10 cellular contexts compared by ENCODE assay signal in the genomic region with DNA sequence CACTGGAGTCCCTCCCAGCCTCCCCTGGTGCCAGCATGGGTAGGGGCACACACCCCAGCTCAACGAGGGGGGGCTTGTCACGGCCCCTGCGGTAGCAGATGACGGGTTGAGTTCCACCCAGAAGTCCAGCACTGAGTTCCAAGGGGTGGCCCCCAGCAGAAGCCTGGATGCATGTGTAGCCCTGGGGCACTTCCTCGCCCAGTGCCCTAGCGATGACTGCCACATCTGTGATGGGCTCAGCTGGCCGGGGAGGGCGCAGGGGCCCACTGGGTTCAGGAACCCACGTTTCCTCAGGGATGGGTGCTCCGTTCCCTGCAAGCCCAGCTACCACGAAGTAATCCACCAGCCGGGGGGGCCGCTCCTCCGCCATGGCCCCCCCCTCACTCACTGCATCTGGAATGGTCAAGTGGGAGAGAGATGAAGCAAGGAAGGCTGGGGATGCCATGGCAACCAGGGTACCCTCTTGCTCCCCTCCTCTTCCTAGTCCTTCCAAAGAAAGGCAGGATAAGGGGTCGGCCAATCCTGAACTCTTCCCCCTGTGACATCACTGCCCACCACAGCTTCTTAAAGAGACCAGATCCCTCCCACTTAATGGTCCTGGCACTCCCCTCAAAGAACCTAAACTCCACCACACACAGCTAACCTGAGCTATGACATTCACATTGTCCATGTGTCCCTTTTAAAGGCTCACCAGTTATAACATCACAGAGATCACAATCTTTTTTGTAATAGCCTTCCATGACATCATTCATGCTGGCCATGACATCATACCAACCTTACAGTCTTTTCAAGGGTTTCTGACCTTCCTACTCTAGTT. TPM values are rescaled to one million over a fixed set of nuclear protein-coding genes. Genes with fewer than 3 reads are reported as not detected.
A peak's percentile ranks its signal among the peaks of the same experiment; 100 is the strongest.
DNase-seq lines count a peak whose midpoint lies in the region; ATAC-seq, FAIRE-seq and TF ChIP-seq lines count a peak whose summit lies in the region.
"Had no signal": no experiment of that assay in that cellular context is flagged by ENCODE, and none has a peak within 500 bp of the region (broad histone marks: within the 10 kb centered on the region; RNA-seq: fewer than 3 reads in every experiment).

No MANE protein-coding gene starts in this region.

- H3K14ac ChIP-seq in H1 (ENCODE audit: insufficient read length) = no peak overlapping the region

- H3K27ac Mint-ChIP-seq in progenitor cell of endocrine pancreas = peak overlapping the region; percentile 3

- 89% methylated on average over 15 of the region's 15 CpGs; no CpG with 5 or more reads in 1 of the 2 experiments for WGBS in H1 (ENCODE audit: extremely low coverage in 1 of 2, insufficient coverage in 1 of 2, insufficient read length in 1 of 2, insufficient replicate concordance in 2 of 2, low coverage in 1 of 2, low lambda C conversion rate in 2 of 2, missing lambda C conversion rate in 1 of 2), 2 experiments

- no peaks in the 10 kb centered on the region for H3K79me1 ChIP-seq in H1 (ENCODE audit: low read depth, low read length)

- POLR2A ChIA-PET in OCI-LY7 (lab: Charles Lee) (interaction anchor here (0.5 to 4.2 kb wide), 11 partner anchors 9 to 224 kb away, joined by 3 to 32 read pairs (median 3); a partner anchor contains a TSS), H1 (lab: Charles Lee; ENCODE audit: partially characterized antibody) (interaction anchor here (1.1 to 11.4 kb wide), 12 partner anchors 10 to 147 kb away, joined by 3 to 75 read pairs (median 35); a partner anchor contains a TSS)

- no peak for TF ChIP-seq EP300 in H1 (IDR thresholded peaks at IDR 0.05; ENCODE audit: borderline replicate concordance in 1 of 2, low read depth in 2 of 2, low read length in 2 of 2)

- TF ChIP-seq RAD21 in H1 (IDR thresholded peaks at IDR 0.05 in 1 of 2, conservative IDR thresholded peaks at IDR 0.05 in 1 of 2; ENCODE audit: low read depth in 2 of 2, low read length in 2 of 2) = no peak

- no peak overlapping the region for H3K23ac ChIP-seq in H1 (ENCODE audit: insufficient read length)

- no peak overlapping the region for H4K5ac ChIP-seq in H1 (ENCODE audit: insufficient read length, low read depth, low read length)

- H2BK12ac ChIP-seq in H1 (ENCODE audit: low read depth, low read length) = no peak overlapping the region

- H3K36me3 Mint-ChIP-seq in progenitor cell of endocrine pancreas (ENCODE audit: insufficient read depth) = peaks cover 6% of the 10 kb centered on the region

- H3K23me2 ChIP-seq in H1 (ENCODE audit: low read depth, low read length) = peaks cover 6% of the 10 kb centered on the region; the same call in 1 of the 2 replicates

- CTCF ChIA-PET in OCI-LY7 (lab: Charles Lee; ENCODE audit: unreplicated experiment) = interaction anchor here (0.5 to 1.3 kb wide), 3 partner anchors 19 to 134 kb away, joined by 3 to 4 read pairs (median 4); a partner anchor contains a TSS
- CTCF ChIA-PET in H1 (lab: Charles Lee; ENCODE audit: partially characterized antibody) = interaction anchor here (0.6 to 4.2 kb wide), 18 partner anchors 10 to 433 kb away, joined by 3 to 31 read pairs (median 4); a partner anchor contains a TSS

- H2BK120ac ChIP-seq in H1 (replicated peaks; ENCODE audit: low read depth, low read length) = no peak overlapping the region

- H3K27me3 ChIP-seq in H1 (replicated peaks in 1 of 4; ENCODE audit: control insufficient read depth in 3 of 4, extremely low read depth in 1 of 4, insufficient read depth in 3 of 4, low read length in 3 of 4) = no peaks in the 10 kb centered on the region

- BruUV-seq in OCI-LY7 (replicated peaks; lab: Mats Ljungman, UMichigan) = no TSS peak

- H4K20me1 ChIP-seq in OCI-LY7 (ENCODE audit: insufficient read depth, low read length) (no peaks in the 10 kb centered on the region), H1 (replicated peaks in 1 of 2; ENCODE audit: control insufficient read depth in 1 of 2, insufficient read depth in 2 of 2, low read length in 2 of 2) (peaks cover 3% of the 10 kb centered on the region in 2 experiments)

- FAIRE-seq in H1 (lab: Jason Lieb, UNC) = no peak
- FAIRE-seq: endometrium had no signal

- H3K27ac ChIP-seq in OCI-LY7 (ENCODE audit: low read depth, low read length, poor library complexity, severe bottlenecking) (peak overlapping the region; percentile 92), H1 (ENCODE audit: low read depth, low read length) (no peak overlapping the region)

- peaks cover 7% of the 10 kb centered on the region for H3K4me1 Mint-ChIP-seq in progenitor cell of endocrine pancreas (ENCODE audit: low read depth)

- H3K4me3 ChIP-seq in GM12864 (ENCODE audit: low read depth, low read length) (peak overlapping the region; percentile 78), OCI-LY7 (ENCODE audit: low read depth, low read length, poor library complexity, severe bottlenecking) (peak overlapping the region; percentile 86), H1 (ENCODE audit: extremely low read depth in 1 of 4, insufficient read depth in 2 of 4, low read depth in 3 of 4, low read length in 4 of 4) (no peak overlapping the region)

- H3K27me3 Mint-ChIP-seq in progenitor cell of endocrine pancreas = no peaks in the 10 kb centered on the region

- H3K4me2 ChIP-seq in OCI-LY7 (ENCODE audit: low read length) (peak overlapping the region; percentile 96), H1 (ENCODE audit: insufficient read depth in 1 of 2, low read depth in 2 of 2, low read length in 2 of 2) (peak overlapping the region in 1 of 2 experiments; percentile 69; a peak in 1 of 4 replicates)

- H3K79me2 ChIP-seq in OCI-LY7 (ENCODE audit: insufficient read depth, low read depth, low read length) (peaks cover 20% of the 10 kb centered on the region), H1 (ENCODE audit: control insufficient read depth in 1 of 2, insufficient read depth in 2 of 2, low read length in 2 of 2) (peaks cover 0 to 18% of the 10 kb centered on the region in 2 experiments; a peak in 2 of 4 replicates)

- TF ChIP-seq CTCF in GM12864 (IDR thresholded peaks at IDR 0.05; ENCODE audit: low read depth, low read length, missing control alignments) (no peak), OCI-LY7 (conservative IDR thresholded peaks at IDR 0.05; ENCODE audit: low read length) (no peak), H1 (IDR thresholded peaks at IDR 0.05; ENCODE audit: control extremely low read depth in 1 of 3, insufficient read depth in 1 of 3, low read depth in 1 of 3, low read length in 3 of 3) (no peak), progenitor cell of endocrine pancreas (IDR thresholded peaks at IDR 0.05; ENCODE audit: unreplicated experiment) (no peak)

- no peak overlapping the region for H4K91ac ChIP-seq in H1 (replicated peaks; ENCODE audit: insufficient read length, low read length)

- intact Hi-C loops in OCI-LY7 (cut with micrococcal nuclease; ENCODE audit: unreplicated experiment) = no loop called here

- no peak overlapping the region for H3K56ac ChIP-seq in H1 (replicated peaks; ENCODE audit: insufficient read length, low read depth, low read length)

- no peak for ATAC-seq in HG03439 (IDR thresholded peaks at IDR 0.05; ENCODE audit: unreplicated experiment)
- no peak for ATAC-seq in GM18868 (IDR thresholded peaks at IDR 0.05; ENCODE audit: unreplicated experiment)
- no peak for ATAC-seq in HG02571 (IDR thresholded peaks at IDR 0.05; ENCODE audit: unreplicated experiment)
- no peak for ATAC-seq in HG03460 (IDR thresholded peaks at IDR 0.05; ENCODE audit: unreplicated experiment)

- no peak overlapping the region for H3K9ac ChIP-seq in H1 (replicated peaks in 1 of 4; ENCODE audit: extremely low read depth in 1 of 4, low read depth in 3 of 4, low read length in 3 of 4)

- H2BK15ac ChIP-seq in H1 (ENCODE audit: low read length) = no peak overlapping the region

- H2BK20ac ChIP-seq in H1 (ENCODE audit: low read length) = no peak overlapping the region

- DNase-seq in GM12864 (ENCODE audit: low read depth) (no peak), OCI-LY7 (ENCODE audit: low spot score) (no peak), H1 (ENCODE audit: low read depth in 1 of 2, low spot score in 2 of 2) (no peak), progenitor cell of endocrine pancreas (ENCODE audit: low spot score, unreplicated experiment) (no peak)
- DNase-seq: SW 1271 had no signal

- no peak overlapping the region for H3K4ac ChIP-seq in H1 (replicated peaks; ENCODE audit: insufficient read length, low read depth, low read length)

- H3K9me3 ChIP-seq in OCI-LY7 (ENCODE audit: low read length) = no peaks in the 10 kb centered on the region
- H3K9me3 ChIP-seq in H1 (ENCODE audit: insufficient read depth in 2 of 2, low read depth in 1 of 2, low read length in 1 of 2) = no peaks in the 10 kb centered on the region

- no peak overlapping the region for H2BK5ac ChIP-seq in H1 (ENCODE audit: low read depth, low read length)

- H2AK5ac ChIP-seq in H1 (ENCODE audit: low read depth, low read length) = no peak overlapping the region

- peak overlapping the region; percentile 75 for H3K4me3 Mint-ChIP-seq in progenitor cell of endocrine pancreas (ENCODE audit: low read depth)

- no peak overlapping the region; the same call in 1 of the 2 replicates for H4K8ac ChIP-seq in H1 (ENCODE audit: extremely low read depth, insufficient read depth, low read length)

- no peak for TF ChIP-seq POLR2A in H1 (IDR thresholded peaks at IDR 0.05; ENCODE audit: control extremely low read depth in 1 of 2, low read depth in 2 of 2, low read length in 2 of 2)

- H3K36me3 ChIP-seq in OCI-LY7 (ENCODE audit: insufficient read depth, low read length) = peaks cover 75% of the 10 kb centered on the region
- peaks cover 6 to 28% (median 20%) of the 10 kb centered on the region in 4 experiments; a peak in 5 of 8 replicates for H3K36me3 ChIP-seq in H1 (ENCODE audit: control insufficient read depth in 2 of 4, insufficient read depth in 4 of 4, low read length in 3 of 4)

- H2AFZ ChIP-seq in OCI-LY7 (ENCODE audit: low read length) (no peak overlapping the region; the same call in 1 of the 2 replicates), H1 (ENCODE audit: low read length) (no peak overlapping the region)

- H3K4me1 ChIP-seq in OCI-LY7 (ENCODE audit: insufficient read depth, low read length, poor library complexity, severe bottlenecking) (peaks cover 35% of the 10 kb centered on the region), H1 (replicated peaks in 1 of 4; ENCODE audit: control insufficient read depth in 3 of 4, insufficient read depth in 4 of 4, low read length in 3 of 4) (peaks cover 0 to 5% (median 2%) of the 10 kb centered on the region in 4 experiments; a peak in 2 of 7 replicates)

- no peaks in the 10 kb centered on the region for H3K9me3 Mint-ChIP-seq in progenitor cell of endocrine pancreas (ENCODE audit: low read depth)

- no peaks in the 10 kb centered on the region for H3K9me2 ChIP-seq in OCI-LY7 (ENCODE audit: insufficient read depth, low read length)

- no peak overlapping the region for H3K18ac ChIP-seq in H1 (ENCODE audit: extremely low read depth, low read length)

RNA-seq across cellular contexts. Expression of a gene that starts 2.3 kb away (rescaled TPM):
- total RNA-seq in OCI-LY7 (2014; rRNA removed; shearing (Covaris generic)) = 41.8 and 50.5 TPM in 2 replicates
- total RNA-seq in OCI-LY7 (2022) = 160 and 164 TPM in 2 replicates
- 61.1 and 62.8 TPM in 2 replicates for total RNA-seq in H1 (2021; fragmentation: NEBNext Ultra II Directional; extraction: Animal tissue kit (Norgen Biotek cat#: 25700))
- polyA plus RNA-seq in H1 (2011; rRNA removed) = 45.6 and 80.8 TPM in 2 replicates
- polyA plus RNA-seq in H1 (2011; cell fraction: cytosol; rRNA removed) = 43.8 TPM
- polyA plus RNA-seq in H1 (2011; cell fraction: nucleus; rRNA removed) = 447 TPM
- 46.8 to 78.5 TPM (median 62.4 TPM) in 4 replicates for polyA plus RNA-seq in H1 (2012, experiment 1 of 2)
- polyA plus RNA-seq in H1 (2012, experiment 2 of 2) = 37.6 TPM
- polyA plus RNA-seq in H1 (2013, experiment 1 of 2) = 32.7 TPM
- polyA plus RNA-seq in H1 (2013, experiment 2 of 2) = 29.6 TPM
- 38.0 and 44.4 TPM in 2 replicates for polyA minus RNA-seq in H1 (2011; rRNA and poly(A)+ RNA removed)
- polyA minus RNA-seq in H1 (2011; cell fraction: cytosol; rRNA and poly(A)+ RNA removed) = 42.5 TPM
- 138 TPM for polyA minus RNA-seq in H1 (2011; cell fraction: nucleus; rRNA and poly(A)+ RNA removed)
- 84.7 and 93.4 TPM in 2 replicates for total RNA-seq in progenitor cell of endocrine pancreas

RNA-seq across cellular contexts. Expression of a gene that starts 14.2 kb away (rescaled TPM):
- 15.6 and 29.1 TPM in 2 replicates for total RNA-seq in OCI-LY7 (2014; rRNA removed; shearing (Covaris generic))
- total RNA-seq in OCI-LY7 (2022) (65.6 and 67.9 TPM in 2 replicates), progenitor cell of endocrine pancreas (40.9 and 41.9 TPM in 2 replicates)
- total RNA-seq in H1 (2021; fragmentation: NEBNext Ultra II Directional; extraction: Animal tissue kit (Norgen Biotek cat#: 25700)) = 28.6 and 33.7 TPM in 2 replicates
- 34.3 and 38.8 TPM in 2 replicates for polyA plus RNA-seq in H1 (2011; rRNA removed)
- 22.6 TPM for polyA plus RNA-seq in H1 (2011; cell fraction: cytosol; rRNA removed)
- polyA plus RNA-seq in H1 (2011; cell fraction: nucleus; rRNA removed) = 101 TPM
- polyA plus RNA-seq in H1 (2012, experiment 1 of 2) = 31.4 to 36.7 TPM (median 34.1 TPM) in 4 replicates
- polyA plus RNA-seq in H1 (2012, experiment 2 of 2) = 31.5 TPM
- polyA plus RNA-seq in H1 (2013, experiment 1 of 2) = 29.7 TPM
- 24.9 TPM for polyA plus RNA-seq in H1 (2013, experiment 2 of 2)
- polyA minus RNA-seq in H1 (2011; rRNA and poly(A)+ RNA removed) = 18.6 and 26.3 TPM in 2 replicates
- 19.1 TPM for polyA minus RNA-seq in H1 (2011; cell fraction: cytosol; rRNA and poly(A)+ RNA removed)
- polyA minus RNA-seq in H1 (2011; cell fraction: nucleus; rRNA and poly(A)+ RNA removed) = 25.6 TPM

RNA-seq across cellular contexts. Expression of a gene that starts 19.1 kb away (rescaled TPM):
- 44.2 and 45.5 TPM in 2 replicates for total RNA-seq in OCI-LY7 (2014; rRNA removed; shearing (Covaris generic))
- total RNA-seq in OCI-LY7 (2022) (32.7 and 41.6 TPM in 2 replicates), progenitor cell of endocrine pancreas (70.6 and 75.4 TPM in 2 replicates)
- total RNA-seq in H1 (2021; fragmentation: NEBNext Ultra II Directional; extraction: Animal tissue kit (Norgen Biotek cat#: 25700)) = 238 and 244 TPM in 2 replicates
- 318 and 337 TPM in 2 replicates for polyA plus RNA-seq in H1 (2011; rRNA removed)
- polyA plus RNA-seq in H1 (2011; cell fraction: cytosol; rRNA removed) = 249 TPM
- 206 TPM for polyA plus RNA-seq in H1 (2011; cell fraction: nucleus; rRNA removed)
- 250 to 308 TPM (median 302 TPM) in 4 replicates for polyA plus RNA-seq in H1 (2012, experiment 1 of 2)
- polyA plus RNA-seq in H1 (2012, experiment 2 of 2) = 383 TPM
- 302 TPM for polyA plus RNA-seq in H1 (2013, experiment 1 of 2)
- 352 TPM for polyA plus RNA-seq in H1 (2013, experiment 2 of 2)
- polyA minus RNA-seq in H1 (2011; rRNA and poly(A)+ RNA removed) = 189 and 240 TPM in 2 replicates
- 126 TPM for polyA minus RNA-seq in H1 (2011; cell fraction: cytosol; rRNA and poly(A)+ RNA removed)
- 94.0 TPM for polyA minus RNA-seq in H1 (2011; cell fraction: nucleus; rRNA and poly(A)+ RNA removed)

RNA-seq across cellular contexts. Expression of a gene that starts 21.4 kb away (rescaled TPM):
- total RNA-seq in OCI-LY7 (2014; rRNA removed; shearing (Covaris generic)) = 7.7 and 11.2 TPM in 2 replicates
- 65.2 and 77.9 TPM in 2 replicates for total RNA-seq in OCI-LY7 (2022)
- total RNA-seq in H1 (2021; fragmentation: NEBNext Ultra II Directional; extraction: Animal tissue kit (Norgen Biotek cat#: 25700)) = 39.1 and 41.5 TPM in 2 replicates
- polyA plus RNA-seq in H1 (2011; rRNA removed) = 8.4 and 9.6 TPM in 2 replicates
- 5.7 TPM for polyA plus RNA-seq in H1 (2011; cell fraction: cytosol; rRNA removed)
- 14.4 TPM for polyA plus RNA-seq in H1 (2011; cell fraction: nucleus; rRNA removed)
- 14.1 to 17.3 TPM (median 15.9 TPM) in 4 replicates for polyA plus RNA-seq in H1 (2012, experiment 1 of 2)
- polyA plus RNA-seq in H1 (2012, experiment 2 of 2) = 5.4 TPM
- polyA plus RNA-seq in H1 (2013, experiment 1 of 2) = 16.3 TPM
- 15.3 TPM for polyA plus RNA-seq in H1 (2013, experiment 2 of 2)
- polyA minus RNA-seq in H1 (2011; rRNA and poly(A)+ RNA removed) = 15.4 and 21.1 TPM in 2 replicates
- 28.8 TPM for polyA minus RNA-seq in H1 (2011; cell fraction: cytosol; rRNA and poly(A)+ RNA removed)
- polyA minus RNA-seq in H1 (2011; cell fraction: nucleus; rRNA and poly(A)+ RNA removed) = 11.3 TPM
- total RNA-seq in progenitor cell of endocrine pancreas = 48.8 and 52.6 TPM in 2 replicates

RNA-seq across cellular contexts. Expression of a gene that starts 23.5 kb away (rescaled TPM):
- 17.0 and 17.4 TPM in 2 replicates for total RNA-seq in OCI-LY7 (2014; rRNA removed; shearing (Covaris generic))
- total RNA-seq in OCI-LY7 (2022) (28.2 and 32.0 TPM in 2 replicates), progenitor cell of endocrine pancreas (36.6 and 41.7 TPM in 2 replicates)
- 34.4 and 37.2 TPM in 2 replicates for total RNA-seq in H1 (2021; fragmentation: NEBNext Ultra II Directional; extraction: Animal tissue kit (Norgen Biotek cat#: 25700))
- polyA plus RNA-seq in H1 (2011; rRNA removed) = 50.2 and 54.0 TPM in 2 replicates
- 57.3 TPM for polyA plus RNA-seq in H1 (2011; cell fraction: cytosol; rRNA removed)
- polyA plus RNA-seq in H1 (2011; cell fraction: nucleus; rRNA removed) = 103 TPM
- 41.0 to 47.4 TPM (median 45.7 TPM) in 4 replicates for polyA plus RNA-seq in H1 (2012, experiment 1 of 2)
- 52.5 TPM for polyA plus RNA-seq in H1 (2012, experiment 2 of 2)
- 35.5 TPM for polyA plus RNA-seq in H1 (2013, experiment 1 of 2)
- 33.0 TPM for polyA plus RNA-seq in H1 (2013, experiment 2 of 2)
- 69.0 and 69.5 TPM in 2 replicates for polyA minus RNA-seq in H1 (2011; rRNA and poly(A)+ RNA removed)
- 24.7 TPM for polyA minus RNA-seq in H1 (2011; cell fraction: cytosol; rRNA and poly(A)+ RNA removed)
- 36.2 TPM for polyA minus RNA-seq in H1 (2011; cell fraction: nucleus; rRNA and poly(A)+ RNA removed)

Comparison
In these comparisons a context has a peak if more than half of its experiments do, and no peak if none do; other contexts are left out.
1. H3K4me3 ChIP-seq: peak in GM12864 (single experiment) and OCI-LY7 (single experiment); none in H1 (0 of 4).